ENCODE assay signal across 1 cellular context in the genomic region with DNA sequence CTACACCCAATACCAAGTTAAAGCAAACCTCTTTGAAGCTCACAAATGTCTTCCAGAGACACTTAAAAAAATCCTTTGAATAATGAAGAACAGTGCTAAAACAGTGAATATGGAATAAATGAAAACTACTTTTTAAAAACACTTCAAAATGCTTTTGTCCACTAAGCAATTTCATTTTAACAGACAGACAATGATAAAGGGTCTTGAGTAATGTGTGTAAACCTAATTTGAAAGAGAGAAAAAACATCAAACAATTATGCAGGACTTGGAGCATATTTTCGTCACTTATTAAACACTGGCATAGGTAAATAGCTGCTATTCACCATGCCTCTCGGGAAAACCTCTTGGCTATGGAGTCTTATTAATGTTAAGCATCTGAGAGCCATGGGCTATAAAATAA.
TF ChIP-seq lines count a peak whose summit lies in the region.

No MANE protein-coding gene starts in this region.

TF ChIP-seq in HEK293, 187 proteins besides CTCF, POLR2A, EP300 and RAD21 (continued from another document):
- no peak for TF ChIP-seq ZNF658 (tag by site-specific recombination; IDR thresholded peaks at IDR 0.05)
- TF ChIP-seq PRDM4 (tag by site-specific recombination; IDR thresholded peaks at IDR 0.05), result 0 out of 2 replicates have a peak, but pooled peaks have one; percentile 7
- TF ChIP-seq OSR2 (tag by site-specific recombination; IDR thresholded peaks at IDR 0.05), result peak; percentile 19; the same call in 1 of the 2 replicates
- no peak for TF ChIP-seq ZNF548 (tag by site-specific recombination; IDR thresholded peaks at IDR 0.05)
- no peak for TF ChIP-seq GLIS1 (tag by site-specific recombination; IDR thresholded peaks at IDR 0.05)
- TF ChIP-seq ZBTB44 (tag by site-specific recombination; IDR thresholded peaks at IDR 0.05), result 0 out of 2 replicates have a peak, but pooled peaks have one; percentile 19
- TF ChIP-seq ZNF121 (tag by site-specific recombination; IDR thresholded peaks at IDR 0.05), result no peak
- no peak for TF ChIP-seq ZNF366 (tag by site-specific recombination; conservative IDR thresholded peaks at IDR 0.05)
- TF ChIP-seq ZNF423 (tag by site-specific recombination; IDR thresholded peaks at IDR 0.05), result no peak
